ENCODE assay signal across 36 cellular contexts in the genomic region with DNA sequence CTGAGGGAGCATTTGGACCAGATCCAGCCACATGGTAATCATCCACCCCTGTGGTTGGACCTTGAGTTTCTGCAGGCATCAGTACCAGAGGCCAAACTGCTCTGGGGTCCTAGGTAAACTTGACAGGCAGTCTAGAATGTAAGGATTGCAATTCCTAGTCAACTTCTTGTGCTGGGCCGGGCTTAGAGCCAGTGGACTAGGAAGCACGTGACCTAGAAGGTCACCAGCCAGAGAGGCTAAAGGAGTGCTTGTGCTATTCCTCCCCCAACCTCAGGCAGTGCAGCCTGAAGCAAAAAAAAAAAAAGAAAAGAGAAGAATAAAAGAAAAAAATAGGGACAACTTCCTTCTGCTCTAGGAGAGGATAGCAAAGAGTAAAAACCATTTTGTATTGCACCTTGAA.
"Had no signal": no experiment of that assay in that cellular context is flagged by ENCODE, and none has a peak within 500 bp of the region (broad histone marks: within the 10 kb centered on the region; RNA-seq: fewer than 3 reads in every experiment).

No MANE protein-coding gene starts in this region.

- H3K9me3 ChIP-seq: ascending aorta, colonic mucosa had no signal

- H3K9me3 Mint-ChIP-seq: T-helper 2 cell treated with Interferon-gamma antibody and Interleukin-4, amounts not matched to agents 5 μg/mL and 100 μg/mL, for 36 hours had no signal

- H3K27ac Mint-ChIP-seq: activated CD4-positive, alpha-beta memory T cell treated with anti-CD3 and anti-CD28 coated beads, Interleukin-2, amount 10 ng/mL, durations not matched to agents 7 days and 5 days; activated CD4-positive, alpha-beta T cell treated with anti-CD3 and anti-CD28 coated beads, Interleukin-2, amount 10 ng/mL, durations not matched to agents 7 days and 5 days; activated naive CD8-positive, alpha-beta T cell; activated T-cell treated with anti-CD3 and anti-CD28 coated beads, Interleukin-2, amount 50 U/mL, for 24 hours; activated T-cell treated with anti-CD3 and anti-CD28 coated beads, Interleukin-2, amount 50 U/mL, for 72 hours; activated T-helper 17 cell treated with anti-CD3 and anti-CD28 coated beads, Interleukin-2, amount 50 U/mL, for 72 hours; brain; T-helper 17 cell; T-helper 2 cell treated with Interferon-gamma antibody and Interleukin-4, amounts not matched to agents 5 μg/mL and 100 μg/mL, for 36 hours had no signal

- H3K4me1 Mint-ChIP-seq: activated CD4-positive, alpha-beta memory T cell treated with anti-CD3 and anti-CD28 coated beads, Interleukin-2, amount 10 ng/mL, durations not matched to agents 7 days and 5 days; activated CD4-positive, alpha-beta T cell treated with anti-CD3 and anti-CD28 coated beads, Interleukin-2, amount 10 ng/mL, durations not matched to agents 7 days and 5 days; activated T-helper 17 cell treated with anti-CD3 and anti-CD28 coated beads, Interleukin-2, amount 50 U/mL, for 72 hours; brain; T-helper 17 cell had no signal

- H3K27ac ChIP-seq: ascending aorta, breast epithelium, cardiac muscle cell, colonic mucosa, epithelial cell of prostate, esophagus squamous epithelium, heart left ventricle had no signal

- H3K27me3 ChIP-seq: ascending aorta, breast epithelium, cardiac muscle cell, colonic mucosa, esophagus squamous epithelium, heart left ventricle had no signal

- H3K4me1 ChIP-seq: ascending aorta, breast epithelium, colonic mucosa, esophagus squamous epithelium, heart left ventricle had no signal

- H3K4me3 ChIP-seq: ascending aorta, breast epithelium, cardiac muscle cell, colonic mucosa, esophagus squamous epithelium, heart left ventricle had no signal

- ATAC-seq: activated T-cell treated with anti-CD3 and anti-CD28 coated beads, Interleukin-2, amount 50 U/mL, for 72 hours; activated T-helper 17 cell treated with anti-CD3 and anti-CD28 coated beads, Interleukin-2, amount 50 U/mL, for 72 hours; heart left ventricle; T-helper 17 cell had no signal

- H3K36me3 ChIP-seq: ascending aorta, breast epithelium, cardiac muscle cell, colonic mucosa, esophagus squamous epithelium, heart left ventricle had no signal

- H3K27me3 Mint-ChIP-seq: activated CD4-positive, alpha-beta memory T cell treated with anti-CD3 and anti-CD28 coated beads, Interleukin-2, amount 10 ng/mL, durations not matched to agents 7 days and 5 days; activated CD4-positive, alpha-beta T cell treated with anti-CD3 and anti-CD28 coated beads, Interleukin-2, amount 10 ng/mL, durations not matched to agents 7 days and 5 days; activated naive CD8-positive, alpha-beta T cell; activated T-cell treated with anti-CD3 and anti-CD28 coated beads, Interleukin-2, amount 50 U/mL, for 24 hours; activated T-helper 17 cell treated with anti-CD3 and anti-CD28 coated beads, Interleukin-2, amount 50 U/mL, for 72 hours; brain; T-helper 17 cell had no signal

- H3K36me3 Mint-ChIP-seq: activated naive CD8-positive, alpha-beta T cell; brain had no signal

- DNase-seq: activated CD4-positive, alpha-beta memory T cell treated with anti-CD3 and anti-CD28 coated beads, Interleukin-2, amount 10 ng/mL, durations not matched to agents 7 days and 5 days; activated CD4-positive, alpha-beta T cell treated with anti-CD3 and anti-CD28 coated beads for 4 hours; activated CD4-positive, alpha-beta T cell treated with anti-CD3 and anti-CD28 coated beads, Interleukin-2, amount 10 ng/mL, durations not matched to agents 7 days and 5 days; activated CD4-positive, alpha-beta T cell treated with anti-CD3 and anti-CD28 coated beads, Interleukin-2, amount 50 U/mL, for 4 hours; activated CD4-positive, CD25-positive, alpha-beta regulatory T cell; activated CD4-positive, CD25-positive, alpha-beta regulatory T cell treated with anti-CD3 and anti-CD28 coated beads, Interleukin-2, amount 50 U/mL, for 72 hours; activated CD8-positive, alpha-beta memory T cell treated with anti-CD3 and anti-CD28 coated beads, Interleukin-2, amount 50 U/mL, for 48 hours; activated effector memory CD4-positive, alpha-beta T cell treated with Interleukin-2 at 50 U/mL for 16 hours; activated gamma-delta T cell treated with Interleukin-2 at 50 U/mL for 16 hours; activated naive CD4-positive, alpha-beta T cell treated with anti-CD3 and anti-CD28 coated beads, Interleukin-2, amount 50 U/mL, for 16 hours; activated naive CD4-positive, alpha-beta T cell treated with Interleukin-2 at 50 U/mL for 16 hours; activated T-cell treated with anti-CD3 and anti-CD28 coated beads for 4 hours; activated T-cell treated with anti-CD3 and anti-CD28 coated beads, Interleukin-2, amount 50 U/mL, for 24 hours; activated T-cell treated with anti-CD3 and anti-CD28 coated beads, Interleukin-2, amount 50 U/mL, for 72 hours; central memory CD4-positive, alpha-beta T cell; cerebellar nuclear complex; colonic mucosa; effector CD8-positive, alpha-beta T cell; esophagus squamous epithelium; foreskin fibroblast; glutamatergic neuron; heart left ventricle; T-helper 1 cell; T-helper 17 cell; T1000 had no signal

- H3K4me3 Mint-ChIP-seq: activated CD4-positive, alpha-beta memory T cell treated with anti-CD3 and anti-CD28 coated beads, Interleukin-2, amount 10 ng/mL, durations not matched to agents 7 days and 5 days; activated CD4-positive, alpha-beta T cell treated with anti-CD3 and anti-CD28 coated beads, Interleukin-2, amount 10 ng/mL, durations not matched to agents 7 days and 5 days; activated naive CD8-positive, alpha-beta T cell; activated T-cell treated with anti-CD3 and anti-CD28 coated beads, Interleukin-2, amount 50 U/mL, for 24 hours; activated T-cell treated with anti-CD3 and anti-CD28 coated beads, Interleukin-2, amount 50 U/mL, for 72 hours; activated T-helper 17 cell treated with anti-CD3 and anti-CD28 coated beads, Interleukin-2, amount 50 U/mL, for 72 hours; brain; T-helper 17 cell; T-helper 2 cell treated with Interferon-gamma antibody and Interleukin-4, amounts not matched to agents 5 μg/mL and 100 μg/mL, for 36 hours had no signal

- FAIRE-seq: endometrium, endothelial cell of umbilical vein, frontal cortex had no signal
